22 cellular contexts compared by ENCODE assay signal in genomic region chr6:44023586-44024454, GRCh38.
"Had no signal": no experiment of that assay in that cellular context is flagged by ENCODE, and none has a peak within 500 bp of the region (broad histone marks: within the 10 kb centered on the region; RNA-seq: fewer than 3 reads in every experiment).

No MANE protein-coding gene starts in this region.

- H3K27me3 Mint-ChIP-seq: activated naive CD4-positive, alpha-beta T cell treated with anti-CD3 and anti-CD28 coated beads, Interleukin-2, amount 50 U/mL, for 24 hours had no signal

- H3K4me1 ChIP-seq: transverse colon had no signal

- ATAC-seq: left cardiac atrium, T-helper 17 cell had no signal

- H3K36me3 Mint-ChIP-seq: activated naive CD4-positive, alpha-beta T cell treated with anti-CD3 and anti-CD28 coated beads, Interleukin-2, amount 50 U/mL, for 24 hours; immature natural killer cell; naive B cell had no signal

- H3K9me3 Mint-ChIP-seq: activated B cell treated with CpG ODN at 0.5 μM for 24 hours; activated CD4-positive, alpha-beta T cell treated with anti-CD3 and anti-CD28 coated beads, Interleukin-2, amount 10 ng/mL, durations not matched to agents 24 days and 14 days; activated naive CD4-positive, alpha-beta T cell treated with anti-CD3 and anti-CD28 coated beads, Interleukin-2, amount 50 U/mL, for 24 hours; activated T-helper 1 cell treated with anti-CD3 and anti-CD28 coated beads, Interleukin-12 subunit alpha, Interleukin-12 subunit beta, Interleukin-2, Interleukin-4 antibody, amounts not matched to agents 30 ng/mL and 10 ng/mL and 1 ng/mL, durations not matched to agents 14 hours and 24 hours and 36 hours; immature natural killer cell had no signal

- H3K4me1 Mint-ChIP-seq: activated B cell treated with CpG ODN at 0.5 μM for 24 hours; activated naive CD4-positive, alpha-beta T cell treated with anti-CD3 and anti-CD28 coated beads, Interleukin-2, amount 50 U/mL, for 24 hours; immature natural killer cell; naive B cell had no signal

- H3K4me3 ChIP-seq: lung, skin epidermis, transverse colon had no signal

- H3K36me3 ChIP-seq: neutrophil, transverse colon had no signal

- H3K9me3 ChIP-seq: neutrophil, transverse colon had no signal

- H3K27ac ChIP-seq: neutrophil, skin epidermis, transverse colon had no signal

- H3K27ac Mint-ChIP-seq: activated B cell treated with CpG ODN at 0.5 μM for 24 hours; activated CD4-positive, alpha-beta T cell treated with anti-CD3 and anti-CD28 coated beads, Interleukin-2, amount 10 ng/mL, durations not matched to agents 24 days and 14 days; activated T-helper 1 cell treated with anti-CD3 and anti-CD28 coated beads, Interleukin-12 subunit alpha, Interleukin-12 subunit beta, Interleukin-2, Interleukin-4 antibody, amounts not matched to agents 30 ng/mL and 10 ng/mL and 1 ng/mL, durations not matched to agents 14 hours and 24 hours and 36 hours; immature natural killer cell; naive B cell; T-helper 17 cell had no signal

- H3K4me3 Mint-ChIP-seq: activated B cell treated with CpG ODN at 0.5 μM for 24 hours; activated CD4-positive, alpha-beta T cell treated with anti-CD3 and anti-CD28 coated beads, Interleukin-2, amount 10 ng/mL, durations not matched to agents 24 days and 14 days; activated naive CD4-positive, alpha-beta T cell treated with anti-CD3 and anti-CD28 coated beads, Interleukin-2, amount 50 U/mL, for 24 hours; activated T-helper 1 cell treated with anti-CD3 and anti-CD28 coated beads, Interleukin-12 subunit alpha, Interleukin-12 subunit beta, Interleukin-2, Interleukin-4 antibody, amounts not matched to agents 30 ng/mL and 10 ng/mL and 1 ng/mL, durations not matched to agents 14 hours and 24 hours and 36 hours; immature natural killer cell; naive B cell; T-helper 17 cell had no signal

- DNase-seq: activated B cell treated with CpG ODN at 0.5 μM for 24 hours; activated CD4-positive, alpha-beta T cell treated with anti-CD3 and anti-CD28 coated beads, Interleukin-2, amount 10 ng/mL, durations not matched to agents 24 days and 14 days; amniotic stem cell; effector CD8-positive, alpha-beta T cell; foreskin melanocyte; immature natural killer cell; left cardiac atrium; naive B cell; retina; SHP77 treated with DMSO at 0.1 percent for 48 hours; stimulated activated CD4-positive, alpha-beta T cell treated with anti-CD3 and anti-CD28 coated beads, Interleukin-15, amount 100 ng/mL, for 24 hours; stimulated activated CD4-positive, alpha-beta T cell treated with anti-CD3 and anti-CD28 coated beads, Interleukin-4, amount 100 ng/mL, for 4 hours; stimulated activated CD8-positive, alpha-beta memory T cell treated with anti-CD3 and anti-CD28 coated beads, Interleukin-4, amount 100 ng/mL, for 48 hours; stimulated activated naive CD4-positive, alpha-beta T cell treated with Interleukin-2 at 50 U/mL for 16 hours; substantia nigra; T-helper 17 cell had no signal
